In genomic region chrX:42752730-42753129, GRCh38 we compare ENCODE assay signal across 21 cellular contexts. TPM values are rescaled to one million over a fixed set of nuclear protein-coding genes. Genes with fewer than 3 reads are reported as not detected.
DNase-seq lines count a peak whose midpoint lies in the region; FAIRE-seq and TF ChIP-seq lines count a peak whose summit lies in the region.
"Had no signal": no experiment of that assay in that cellular context is flagged by ENCODE, and none has a peak within 500 bp of the region (broad histone marks: within the 10 kb centered on the region; RNA-seq: fewer than 3 reads in every experiment).

No MANE protein-coding gene starts in this region.

- DNase-seq in H7 (peak; percentile 24), OCI-LY7 (ENCODE audit: low spot score) (no peak), hepatocyte (ENCODE audit: low spot score) (no peak), smooth muscle cell (lab: John Stamatoyannopoulos, UW; ENCODE audit: unreplicated experiment) (no peak), H54 (ENCODE audit: insufficient read length, low spot score) (no peak), chondrocyte (ENCODE audit: low spot score) (no peak)
- DNase-seq in activated CD4-positive, alpha-beta T cell treated with anti-CD3 and anti-CD28 coated beads for 48 hours: no peak
- DNase-seq: GF-D8, IMR-90, MM.1S, NCI-H1092, NCI-H1436 treated with DMSO at 0.1 percent for 48 hours, NCI-H2029 treated with DMSO at 0.1 percent for 48 hours, NCI-H446 treated with DMSO at 0.1 percent for 48 hours, OCI-M1, SHP77 treated with DMSO at 0.1 percent for 48 hours, T-cell had no signal

- H3K27me3 ChIP-seq in H7 (ENCODE audit: control insufficient read depth, insufficient read depth, low read length): no peaks in the 10 kb centered on the region
- no peaks in the 10 kb centered on the region for H3K27me3 ChIP-seq in hepatocyte
- no peaks in the 10 kb centered on the region for H3K27me3 ChIP-seq in smooth muscle cell (ENCODE audit: low read depth)

- no peak for FAIRE-seq in H54 (lab: Jason Lieb, UNC)

- no peak overlapping the region for H3K4me3 Mint-ChIP-seq in chondrocyte (ENCODE audit: unreplicated experiment)
- H3K4me3 Mint-ChIP-seq: CD14-positive monocyte, T-cell had no signal

- H3K27ac Mint-ChIP-seq in chondrocyte (ENCODE audit: unreplicated experiment): no peak overlapping the region
- H3K27ac Mint-ChIP-seq: T-cell had no signal

- peaks cover 16% of the 10 kb centered on the region for H3K4me1 Mint-ChIP-seq in chondrocyte (ENCODE audit: low read depth)
- H3K4me1 Mint-ChIP-seq: CD14-positive monocyte had no signal

- no peaks in the 10 kb centered on the region for H3K9me3 ChIP-seq in OCI-LY7 (ENCODE audit: low read length)
- H3K9me3 ChIP-seq in hepatocyte (ENCODE audit: low read depth): no peaks in the 10 kb centered on the region
- no peaks in the 10 kb centered on the region for H3K9me3 ChIP-seq in smooth muscle cell (replicated peaks; ENCODE audit: low read depth)

- H3K4me1 ChIP-seq in OCI-LY7 (ENCODE audit: insufficient read depth, low read length, poor library complexity, severe bottlenecking) (no peaks in the 10 kb centered on the region), hepatocyte (ENCODE audit: insufficient read depth) (peaks cover 33% of the 10 kb centered on the region), smooth muscle cell (ENCODE audit: low read depth) (peaks cover 19% of the 10 kb centered on the region)

- BruUV-seq in OCI-LY7 (replicated peaks; lab: Mats Ljungman, UMichigan): no TSS peak

- H4K20me1 ChIP-seq in OCI-LY7 (ENCODE audit: insufficient read depth, low read length): no peaks in the 10 kb centered on the region
- H4K20me1 ChIP-seq in hepatocyte (ENCODE audit: insufficient read depth, poor library complexity, severe bottlenecking): no peaks in the 10 kb centered on the region
- no peaks in the 10 kb centered on the region for H4K20me1 ChIP-seq in smooth muscle cell (ENCODE audit: low read depth)

- TF ChIP-seq CTCF in OCI-LY7 (conservative IDR thresholded peaks at IDR 0.05; ENCODE audit: low read length) (no peak), hepatocyte (IDR thresholded peaks at IDR 0.05; ENCODE audit: poor library complexity) (no peak), smooth muscle cell (IDR thresholded peaks at IDR 0.05; ENCODE audit: borderline replicate concordance, insufficient read depth, poor library complexity, severe bottlenecking) (no peak), chondrocyte (IDR thresholded peaks at IDR 0.05) (no peak)

- no peak overlapping the region for H3K9ac ChIP-seq in smooth muscle cell (ENCODE audit: low read depth)

- H3K27ac ChIP-seq in OCI-LY7 (ENCODE audit: low read depth, low read length, poor library complexity, severe bottlenecking): no peak overlapping the region
- peak overlapping the region; percentile 84 for H3K27ac ChIP-seq in hepatocyte
- peak overlapping the region; percentile 70 for H3K27ac ChIP-seq in smooth muscle cell (ENCODE audit: low read depth)
- H3K27ac ChIP-seq: HL-60 had no signal

- H3K9me2 ChIP-seq in OCI-LY7 (ENCODE audit: insufficient read depth, low read length): no peaks in the 10 kb centered on the region
- no peaks in the 10 kb centered on the region for H3K9me2 ChIP-seq in hepatocyte (replicated peaks; ENCODE audit: insufficient read depth)

- H3K79me2 ChIP-seq in OCI-LY7 (ENCODE audit: insufficient read depth, low read depth, low read length) (no peaks in the 10 kb centered on the region), hepatocyte (no peaks in the 10 kb centered on the region), smooth muscle cell (ENCODE audit: low read depth) (no peaks in the 10 kb centered on the region)

- CTCF ChIA-PET in OCI-LY7 (lab: Charles Lee; ENCODE audit: unreplicated experiment): no interaction called here

- no peak overlapping the region for H3K4me3 ChIP-seq in H7 (ENCODE audit: insufficient read depth, low read depth, low read length)
- H3K4me3 ChIP-seq in OCI-LY7 (ENCODE audit: low read depth, low read length, poor library complexity, severe bottlenecking): no peak overlapping the region
- H3K4me3 ChIP-seq in hepatocyte: no peak overlapping the region
- no peak overlapping the region for H3K4me3 ChIP-seq in smooth muscle cell

- H3K36me3 ChIP-seq in H7 (replicated peaks; ENCODE audit: control insufficient read depth, insufficient read depth, low read length) (no peaks in the 10 kb centered on the region), OCI-LY7 (ENCODE audit: insufficient read depth, low read length) (no peaks in the 10 kb centered on the region; the same call in 1 of the 2 replicates), hepatocyte (replicated peaks; ENCODE audit: insufficient read depth, low read depth) (no peaks in the 10 kb centered on the region), smooth muscle cell (ENCODE audit: low read depth) (no peaks in the 10 kb centered on the region)

- POLR2A ChIA-PET in OCI-LY7 (lab: Charles Lee): no interaction called here

- H3K4me2 ChIP-seq in OCI-LY7 (ENCODE audit: low read length) (no peak overlapping the region), hepatocyte (no peak overlapping the region), smooth muscle cell (peak overlapping the region; percentile 13)

- 58% methylated on average over 4 of the region's 4 CpGs for WGBS in hepatocyte (ENCODE audit: low lambda C conversion rate, missing lambda C conversion rate)
- 77% methylated on average over 4 of the region's 4 CpGs for WGBS in smooth muscle cell (ENCODE audit: low lambda C conversion rate)

- peaks cover 7% of the 10 kb centered on the region for H3K9me3 Mint-ChIP-seq in chondrocyte (ENCODE audit: low read depth)
- H3K9me3 Mint-ChIP-seq: T-cell had no signal

- H3K27me3 Mint-ChIP-seq in chondrocyte (ENCODE audit: low read depth): no peaks in the 10 kb centered on the region

- intact Hi-C loops in OCI-LY7 (cut with micrococcal nuclease; ENCODE audit: unreplicated experiment): no loop called here

- peak overlapping the region; percentile 19; the same call in 1 of the 2 replicates for H2AFZ ChIP-seq in OCI-LY7 (ENCODE audit: low read length)
- no peak overlapping the region for H2AFZ ChIP-seq in hepatocyte
- no peak overlapping the region for H2AFZ ChIP-seq in smooth muscle cell (ENCODE audit: low read depth)

- H3K36me3 Mint-ChIP-seq in chondrocyte (ENCODE audit: low read depth): no peaks in the 10 kb centered on the region
- H3K36me3 Mint-ChIP-seq: CD14-positive monocyte, T-cell had no signal

- peaks cover 6% of the 10 kb centered on the region for H3F3A ChIP-seq in smooth muscle cell (ENCODE audit: low read depth)

- TF ChIP-seq POLR2A in H54 (IDR thresholded peaks at IDR 0.05; ENCODE audit: low read depth, low read length): no peak

RNA-seq across cellular contexts. Expression of gene PPP1R2C, which starts 25.2 kb away (rescaled TPM):
- not detected in 2 replicates for total RNA-seq in H7 (2014; rRNA removed; shearing (Covaris generic))
- total RNA-seq in OCI-LY7 (2014; rRNA removed; shearing (Covaris generic)): not detected in 2 replicates
- not detected in 2 replicates for total RNA-seq in OCI-LY7 (2022)
- total RNA-seq in hepatocyte: not detected in 2 replicates
- not detected in 2 replicates for polyA plus RNA-seq in hepatocyte
- not detected in 2 replicates for total RNA-seq in smooth muscle cell
- polyA plus RNA-seq in smooth muscle cell: not detected in 2 replicates
- not detected in 3 replicates for total RNA-seq in chondrocyte
- total RNA-seq: Daoy, HT1080, IMR-90 had no signal
- polyA plus RNA-seq: CD14-positive monocyte, IMR-90 had no signal
